Comparison of ENCODE assay signal across 20 cellular contexts in the genomic region with DNA sequence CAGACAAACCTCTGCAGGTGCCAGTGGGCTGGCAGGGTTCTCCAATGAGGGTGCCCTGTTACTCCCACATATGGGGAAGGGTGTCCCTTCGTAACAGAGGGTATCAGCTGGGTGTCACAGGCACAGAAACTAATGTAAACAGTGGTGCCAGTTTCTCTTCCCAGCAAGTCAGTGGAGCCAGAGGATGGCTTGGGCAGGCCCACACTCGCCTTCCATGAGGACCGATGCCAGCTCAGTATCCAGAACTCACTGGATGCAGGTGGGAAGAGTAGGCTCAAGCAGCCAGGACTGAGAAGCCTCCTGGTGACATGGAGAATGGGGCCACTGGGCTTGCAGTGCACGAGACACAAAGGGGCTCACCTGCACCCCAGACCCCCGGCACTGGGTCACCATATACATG. TPM values are rescaled to one million over a fixed set of nuclear protein-coding genes. Genes with fewer than 3 reads are reported as not detected.
DNase-seq lines count a peak whose midpoint lies in the region; ATAC-seq and TF ChIP-seq lines count a peak whose summit lies in the region.
"Had no signal": no experiment of that assay in that cellular context is flagged by ENCODE, and none has a peak within 500 bp of the region (broad histone marks: within the 10 kb centered on the region; RNA-seq: fewer than 3 reads in every experiment).

No MANE protein-coding gene starts in this region.

- H3K14ac ChIP-seq in neuronal stem cell (ENCODE audit: low read length) = peak overlapping the region; percentile 56

- POLR2A ChIA-PET in Caco-2 (lab: Charles Lee) = no interaction called here

- DNase-seq in DMS79 treated with DMSO at 0.1 percent for 48 hours (lab: John Stamatoyannopoulos, UW) (peak; percentile 2), DMS79 (lab: John Stamatoyannopoulos, UW) (no peak), NCI-H1694 treated with DMSO at 0.1 percent for 48 hours (lab: John Stamatoyannopoulos, UW) (peak; percentile 20), RWPE2 (ENCODE audit: low spot score) (no peak), neuronal stem cell (ENCODE audit: low spot score) (no peak), globus pallidus (ENCODE audit: low spot score) (no peak), Caco-2 (no peak)
- DNase-seq: 8988T; BE2C; CD4-positive, alpha-beta T cell; EL; KG1; NCI-H1092; NCI-H187 treated with DMSO at 0.1 percent for 48 hours; NCI-H2227 treated with DMSO at 0.1 percent for 48 hours; NCI-H526; RPMI8226; SJCRH30 had no signal

- no peak overlapping the region for H3K4me2 ChIP-seq in neuronal stem cell (ENCODE audit: insufficient read depth, low read length, poor library complexity, severe bottlenecking)

- H3K27ac Mint-ChIP-seq in Caco-2 (ENCODE audit: unreplicated experiment) = no peak overlapping the region
- H3K27ac Mint-ChIP-seq: CD4-positive, alpha-beta T cell had no signal

- peak overlapping the region; percentile 35 for H3K18ac ChIP-seq in neuronal stem cell (ENCODE audit: low read length)

- H4K8ac ChIP-seq in neuronal stem cell (ENCODE audit: low read depth, low read length) = no peak overlapping the region

- H3K23ac ChIP-seq in neuronal stem cell (ENCODE audit: low read depth, low read length, poor library complexity) = no peak overlapping the region

- H2BK12ac ChIP-seq in neuronal stem cell (ENCODE audit: low read length) = no peak overlapping the region

- H3K9ac ChIP-seq in neuronal stem cell (ENCODE audit: low read depth, low read length, poor library complexity) = no peak overlapping the region

- H2BK120ac ChIP-seq in neuronal stem cell (ENCODE audit: low read depth, low read length) = no peak overlapping the region

- H3K27me3 ChIP-seq in RWPE2 (ENCODE audit: insufficient read depth, poor library complexity, severe bottlenecking) = peaks cover 9% of the 10 kb centered on the region
- peaks cover 0 to 2% (median 0%) of the 10 kb centered on the region in 3 experiments for H3K27me3 ChIP-seq in neuronal stem cell (ENCODE audit: control insufficient read depth in 3 of 3, insufficient read depth in 3 of 3, low read depth in 1 of 3, low read length in 3 of 3)
- H3K27me3 ChIP-seq in Caco-2 (replicated peaks; ENCODE audit: control insufficient read depth, insufficient read depth, low read length) = no peaks in the 10 kb centered on the region
- H3K27me3 ChIP-seq: BE2C, SJCRH30 had no signal

- no peak overlapping the region for H3K4ac ChIP-seq in neuronal stem cell (ENCODE audit: low read length)

- no TSS peak for BruUV-seq in Caco-2 (replicated peaks; lab: Mats Ljungman, UMichigan)

- no peak overlapping the region for H2AFZ ChIP-seq in neuronal stem cell (ENCODE audit: low read length)

- no peak overlapping the region for H3K4me3 Mint-ChIP-seq in Caco-2 (ENCODE audit: unreplicated experiment)
- H3K4me3 Mint-ChIP-seq: CD4-positive, alpha-beta T cell had no signal

- H3K36me3 Mint-ChIP-seq in Caco-2 (ENCODE audit: insufficient read depth, unreplicated experiment) = no peaks in the 10 kb centered on the region

- no peaks in the 10 kb centered on the region for H3K9me3 ChIP-seq in RWPE2 (ENCODE audit: severe bottlenecking)
- H3K9me3 ChIP-seq in neuronal stem cell (replicated peaks in 1 of 2; ENCODE audit: control insufficient read depth in 2 of 2, insufficient read depth in 1 of 2, low read depth in 1 of 2, low read length in 2 of 2) = no peaks in the 10 kb centered on the region
- no peaks in the 10 kb centered on the region for H3K9me3 ChIP-seq in Caco-2
- H3K9me3 ChIP-seq: BE2C, SJCRH30 had no signal

- H2BK5ac ChIP-seq in neuronal stem cell (ENCODE audit: low read length) = peak overlapping the region; percentile 18

- intact Hi-C loops in Caco-2 (cut with micrococcal nuclease; ENCODE audit: unreplicated experiment) = no loop called here

- TF ChIP-seq CTCF in RWPE2 (IDR thresholded peaks at IDR 0.05; ENCODE audit: poor library complexity, severe bottlenecking) (no peak), Caco-2 (IDR thresholded peaks at IDR 0.05; ENCODE audit: insufficient read depth in 1 of 2, low read depth in 1 of 2, low read length in 1 of 2, severe bottlenecking in 1 of 2, unreplicated experiment in 1 of 2) (no peak)

- H3K36me3 ChIP-seq in RWPE2 (ENCODE audit: low read depth) = no peaks in the 10 kb centered on the region
- no peaks in the 10 kb centered on the region for H3K36me3 ChIP-seq in neuronal stem cell (replicated peaks in 1 of 2; ENCODE audit: control insufficient read depth in 2 of 2, insufficient read depth in 2 of 2, low read length in 2 of 2)
- H3K36me3 ChIP-seq in Caco-2 (ENCODE audit: control insufficient read depth, insufficient read depth, low read length) = no peaks in the 10 kb centered on the region
- H3K36me3 ChIP-seq: BE2C, SJCRH30 had no signal

- no peak overlapping the region for H2BK15ac ChIP-seq in neuronal stem cell (ENCODE audit: low read length)

- H3K27ac ChIP-seq in RWPE2 (ENCODE audit: poor library complexity, severe bottlenecking) (no peak overlapping the region), neuronal stem cell (replicated peaks; ENCODE audit: low read length) (no peak overlapping the region)
- H3K27ac ChIP-seq: SJCRH30 had no signal

- H4K91ac ChIP-seq in neuronal stem cell (ENCODE audit: low read depth, low read length, poor library complexity) = no peak overlapping the region

- CTCF ChIA-PET in Caco-2 (lab: Charles Lee) = no interaction called here

- no peaks in the 10 kb centered on the region for H3K79me1 ChIP-seq in neuronal stem cell (ENCODE audit: low read depth, low read length)

- no peaks in the 10 kb centered on the region for H3K4me1 Mint-ChIP-seq in Caco-2 (ENCODE audit: low read depth, unreplicated experiment)

- H3K4me1 ChIP-seq in RWPE2 (ENCODE audit: insufficient read depth, poor library complexity, severe bottlenecking) = no peaks in the 10 kb centered on the region
- H3K4me1 ChIP-seq in neuronal stem cell (ENCODE audit: control insufficient read depth in 2 of 2, insufficient read depth in 1 of 2, low read depth in 1 of 2, low read length in 2 of 2) = peaks cover 0 to 3% of the 10 kb centered on the region in 2 donors
- no peaks in the 10 kb centered on the region for H3K4me1 ChIP-seq in Caco-2
- H3K4me1 ChIP-seq: BE2C, SJCRH30 had no signal

- ATAC-seq in RWPE2 (ENCODE audit: low read depth) (peak; percentile 61), HG02870 (IDR thresholded peaks at IDR 0.05; ENCODE audit: unreplicated experiment) (no peak)

- no peaks in the 10 kb centered on the region for H3K9me3 Mint-ChIP-seq in Caco-2 (ENCODE audit: unreplicated experiment)
- H3K9me3 Mint-ChIP-seq: CD4-positive, alpha-beta T cell had no signal

- peaks cover 5% of the 10 kb centered on the region for H3K27me3 Mint-ChIP-seq in Caco-2 (ENCODE audit: insufficient read depth, unreplicated experiment)

- H3K4me3 ChIP-seq in RWPE2 (ENCODE audit: severe bottlenecking) = no peak overlapping the region
- H3K4me3 ChIP-seq in neuronal stem cell (ENCODE audit: low read length in 2 of 2) = no peak overlapping the region
- H3K4me3 ChIP-seq in Caco-2 (ENCODE audit: low read depth, low read length) = no peak overlapping the region
- H3K4me3 ChIP-seq: SJCRH30 had no signal

- H2AK5ac ChIP-seq in neuronal stem cell (ENCODE audit: low read depth, low read length) = peak overlapping the region; percentile 46

- no CpG with 5 or more reads among the region's 5 CpGs for WGBS in neuronal stem cell (ENCODE audit: extremely low coverage in 2 of 2, insufficient read length in 2 of 2, insufficient replicate concordance in 1 of 2), 2 donors

RNA-seq across cellular contexts. Expression of a gene that starts 30.4 kb away (rescaled TPM):
- 0.93 TPM for polyA plus RNA-seq in neuronal stem cell (2013, experiment 1 of 2)
- 0.94 TPM for polyA plus RNA-seq in neuronal stem cell (2013, experiment 2 of 2)
- total RNA-seq in Caco-2 (2022) = 2.5 and 2.7 TPM in 2 replicates
- total RNA-seq: CD4-positive, alpha-beta T cell; M059J had no signal

Comparison
In these comparisons a context has a peak if more than half of its experiments do, and no peak if none do; other contexts are left out.
1. DNase-seq: peak in DMS79 treated with DMSO at 0.1 percent for 48 hours (single experiment) and NCI-H1694 treated with DMSO at 0.1 percent for 48 hours (single experiment); none in DMS79 (single experiment), RWPE2 (single experiment), neuronal stem cell (single experiment), globus pallidus (single experiment) and Caco-2 (0 of 2).